15 cellular contexts compared by ENCODE assay signal in genomic region chr18:27136208-27136535, GRCh38. TPM values are rescaled to one million over a fixed set of nuclear protein-coding genes. Genes with fewer than 3 reads are reported as not detected.
DNase-seq lines count a peak whose midpoint lies in the region; ATAC-seq and TF ChIP-seq lines count a peak whose summit lies in the region.
"Had no signal": no experiment of that assay in that cellular context is flagged by ENCODE, and none has a peak within 500 bp of the region (broad histone marks: within the 10 kb centered on the region; RNA-seq: fewer than 3 reads in every experiment).

No MANE protein-coding gene starts in this region.

- intact Hi-C loops in body of pancreas (cut with DNase I), result no loop called here

- DNase-seq in AG20443 (ENCODE audit: low spot score), result peak; percentile 7
- peak; percentile 8 for DNase-seq in HuH-7.5 (ENCODE audit: low spot score)
- DNase-seq in body of pancreas, result peak in 3 of 4 donors; percentile 34 to 50 (median 36)
- peak; percentile 97 for DNase-seq in kidney tubule cell (ENCODE audit: low spot score)
- no peak for DNase-seq in NCI-H446 (lab: John Stamatoyannopoulos, UW)
- DNase-seq in NCI-H345 (lab: John Stamatoyannopoulos, UW), result no peak
- DNase-seq: activated CD4-positive, alpha-beta T cell treated with anti-CD3 and anti-CD28 coated beads for 48 hours; DMS79 treated with DMSO at 0.1 percent for 48 hours; heart right ventricle; Kasumi-1; NCI-H2081; T-helper 17 cell had no signal

- H3K27me3 ChIP-seq in body of pancreas, result no peaks in the 10 kb centered on the region
- H3K27me3 ChIP-seq: heart right ventricle had no signal

- TF ChIP-seq CTCF in body of pancreas (IDR thresholded peaks at IDR 0.05), result no peak

- no peaks in the 10 kb centered on the region for H3K9me3 ChIP-seq in body of pancreas
- H3K9me3 ChIP-seq: heart right ventricle had no signal

- H3K27ac ChIP-seq in body of pancreas, result peak overlapping the region in 2 of 4 donors; percentile 34 to 38
- H3K27ac ChIP-seq: heart right ventricle had no signal

- H3K36me3 ChIP-seq in body of pancreas (replicated peaks in 1 of 2; ENCODE audit: insufficient read depth in 1 of 2, low read depth in 2 of 2), result no peaks in the 10 kb centered on the region
- H3K36me3 ChIP-seq: heart right ventricle had no signal

- TF ChIP-seq POLR2A in body of pancreas (IDR thresholded peaks at IDR 0.05), result no peak

- H3K4me3 ChIP-seq in body of pancreas, result no peak overlapping the region
- H3K4me3 ChIP-seq: heart right ventricle had no signal

- 39 to 58% methylated on average over 3 to 4 of the region's 4 CpGs for WGBS in body of pancreas, 2 donors

- peaks cover 17% of the 10 kb centered on the region for H3K4me1 ChIP-seq in body of pancreas

- ATAC-seq in body of pancreas, result peak; percentile 77
- ATAC-seq in GM21619 (IDR thresholded peaks at IDR 0.05; ENCODE audit: unreplicated experiment), result no peak
- ATAC-seq in GM19463 (IDR thresholded peaks at IDR 0.05; ENCODE audit: unreplicated experiment), result no peak
- ATAC-seq: stimulated activated effector memory CD8-positive, alpha-beta T cell treated with anti-CD3 and anti-CD28 coated beads, Interleukin-12 subunit alpha, Interleukin-12 subunit beta, amount 100 ng/mL, for 72 hours; T-helper 17 cell had no signal

RNA-seq across cellular contexts. Expression of gene CHST9, which starts 48.9 kb away (rescaled TPM):
- total RNA-seq in body of pancreas, result 1 to 10 TPM; 4.3 to 6.7 TPM
- total RNA-seq: T-helper 17 cell had no signal

Comparison
In these comparisons a context has a peak if more than half of its experiments do, and no peak if none do; other contexts are left out.
1. DNase-seq: peak in AG20443 (single experiment), HuH-7.5 (single experiment), body of pancreas (3 of 4) and kidney tubule cell (single experiment); none in NCI-H446 (0 of 2) and NCI-H345 (single experiment).